ENCODE assay signal across 1 cellular context in genomic region chr5:141490771-141491170, GRCh38.
TF ChIP-seq lines count a peak whose summit lies in the region.

No MANE protein-coding gene starts in this region.

TF ChIP-seq in GM12878, 131 proteins besides CTCF, POLR2A, EP300 and RAD21:
- TF ChIP-seq MTA3 (IDR thresholded peaks at IDR 0.05; ENCODE audit: borderline replicate concordance, low read length): no peak
- TF ChIP-seq SMAD1 (IDR thresholded peaks at IDR 0.05; ENCODE audit: low read depth, partially characterized antibody): no peak
- no peak for TF ChIP-seq MLLT1 (IDR thresholded peaks at IDR 0.05)
- no peak for TF ChIP-seq CEBPZ (IDR thresholded peaks at IDR 0.05; ENCODE audit: low read depth, low read length)
- TF ChIP-seq BHLHE40 (IDR thresholded peaks at IDR 0.05; ENCODE audit: borderline replicate concordance in 1 of 2, low read depth in 2 of 2, low read length in 1 of 2): no peak
- TF ChIP-seq ZNF24 (IDR thresholded peaks at IDR 0.05): no peak
- TF ChIP-seq TBL1XR1 (IDR thresholded peaks at IDR 0.05; ENCODE audit: low read depth, low read length): no peak
- no peak for TF ChIP-seq MEF2A (IDR thresholded peaks at IDR 0.05; ENCODE audit: insufficient read depth, low read depth, low read length)
- TF ChIP-seq JUND (IDR thresholded peaks at IDR 0.05; ENCODE audit: low read depth, low read length): no peak
TF ChIP-seq in GM12878: peak in this region for 0.
